8 cellular contexts compared by ENCODE assay signal in the genomic region with DNA sequence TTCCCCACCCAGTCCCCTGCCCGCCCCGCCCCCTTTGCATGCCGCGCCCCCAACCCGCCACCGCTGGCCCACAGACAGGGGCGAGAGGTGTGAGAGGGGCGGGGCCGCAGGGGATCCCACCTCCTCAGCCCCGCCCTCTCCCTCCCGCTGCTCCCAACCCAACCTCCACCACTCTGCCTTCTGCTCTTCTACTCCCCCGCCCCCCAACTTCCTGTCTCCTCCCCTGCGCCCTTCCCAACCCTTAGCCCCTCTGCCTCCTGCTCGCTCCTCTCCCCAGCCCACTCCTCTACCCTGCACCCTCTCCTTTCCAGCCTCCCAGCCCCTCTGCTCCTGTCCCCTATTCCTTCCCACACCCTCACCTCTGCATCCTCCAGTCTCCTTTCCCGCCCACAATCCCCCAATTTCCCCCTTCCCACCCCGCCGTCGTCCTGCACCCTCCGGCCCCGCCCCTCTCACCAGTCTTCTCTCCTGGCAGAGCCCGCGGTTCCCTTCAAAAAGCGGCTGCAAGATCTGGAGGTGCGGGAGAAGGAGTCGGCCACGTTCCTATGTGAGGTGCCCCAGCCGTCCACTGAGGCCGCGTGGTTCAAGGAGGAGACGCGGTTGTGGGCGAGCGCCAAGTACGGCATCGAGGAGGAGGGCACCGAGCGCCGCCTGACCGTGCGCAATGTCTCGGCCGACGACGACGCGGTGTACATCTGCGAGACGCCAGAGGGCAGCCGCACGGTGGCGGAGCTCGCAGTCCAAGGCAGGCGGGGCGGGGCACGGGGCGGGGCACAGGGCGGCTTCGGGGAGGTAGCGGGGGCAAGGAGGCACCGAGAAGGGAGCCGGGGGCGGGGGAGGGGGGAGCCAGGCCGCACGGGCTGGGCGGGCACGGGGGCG. TPM values are rescaled to one million over a fixed set of nuclear protein-coding genes. Genes with fewer than 3 reads are reported as not detected.
DNase-seq lines count a peak whose midpoint lies in the region; ATAC-seq and TF ChIP-seq lines count a peak whose summit lies in the region.

No MANE protein-coding gene starts in this region.

- H3K36me3 Mint-ChIP-seq in activated CD4-positive, alpha-beta T cell treated with anti-CD3 and anti-CD28 coated beads for 36 hours (ENCODE audit: low read depth): peaks cover 2% of the 10 kb centered on the region

- CTCF ChIA-PET in activated CD4-positive, alpha-beta T cell treated with anti-CD3 and anti-CD28 coated beads for 36 hours (lab: Charles Lee): interaction anchor here (0.7 to 1.5 kb wide), 6 partner anchors 42 to 209 kb away, joined by 3 to 4 read pairs (median 4); no protein-coding TSS in a partner anchor

- peaks cover 0 to 3% of the 10 kb centered on the region in 2 donors for H3K36me3 ChIP-seq in left lung

- TF ChIP-seq CTCF in coronary artery (IDR thresholded peaks at IDR 0.05) (peak; percentile 28), left lung (IDR thresholded peaks at IDR 0.05) (peak; percentile 35 to 54)

- POLR2A ChIA-PET in activated CD4-positive, alpha-beta T cell treated with anti-CD3 and anti-CD28 coated beads for 36 hours (lab: Charles Lee): no interaction called here

- H3K27ac Mint-ChIP-seq in activated CD4-positive, alpha-beta T cell treated with anti-CD3 and anti-CD28 coated beads for 36 hours: peak overlapping the region; percentile 75

- peak; percentile 93 for ATAC-seq in GM18909 (IDR thresholded peaks at IDR 0.05; ENCODE audit: poor library complexity, unreplicated experiment)
- peak; percentile 85 for ATAC-seq in HG03196 (IDR thresholded peaks at IDR 0.05; ENCODE audit: unreplicated experiment)
- peak; percentile 94 for ATAC-seq in activated CD4-positive, alpha-beta T cell treated with anti-CD3 and anti-CD28 coated beads for 36 hours
- ATAC-seq in left lung: peak; percentile 95

- H3K27me3 Mint-ChIP-seq in activated CD4-positive, alpha-beta T cell treated with anti-CD3 and anti-CD28 coated beads for 36 hours: no peaks in the 10 kb centered on the region

- no peaks in the 10 kb centered on the region for H3K4me1 Mint-ChIP-seq in activated CD4-positive, alpha-beta T cell treated with anti-CD3 and anti-CD28 coated beads for 36 hours

- peak overlapping the region; percentile 78 for H3K4me3 Mint-ChIP-seq in activated CD4-positive, alpha-beta T cell treated with anti-CD3 and anti-CD28 coated beads for 36 hours

- H3K4me3 ChIP-seq in coronary artery: peak overlapping the region; percentile 67
- peak overlapping the region; percentile 39 to 52 for H3K4me3 ChIP-seq in left lung

- intact Hi-C loops in activated CD4-positive, alpha-beta T cell treated with anti-CD3 and anti-CD28 coated beads for 36 hours (cut with DNase I, micrococcal nuclease): loop anchor here (1.0 to 5.0 kb wide), 18 partner anchors 39 to 650 kb away; partner anchors contain the start of genes GUK1 (in 2 of the 2), ARF1 (in 1 of the 2), JMJD4 (in 1 of the 2) and MRPL55 (in 1 of the 2)
- intact Hi-C loops in left lung (cut with DNase I): no loop called here

- H3K27ac ChIP-seq in coronary artery (no peak overlapping the region), left lung (peak overlapping the region in 1 of 2 donors; percentile 53)

- H3K9me3 ChIP-seq in left lung: no peaks in the 10 kb centered on the region

- DNase-seq in AG08395 (ENCODE audit: low spot score): peak; percentile 88
- peak; percentile 46 for DNase-seq in NCI-H446 treated with DMSO at 0.1 percent for 48 hours (lab: John Stamatoyannopoulos, UW)
- DNase-seq in activated CD4-positive, alpha-beta T cell treated with anti-CD3 and anti-CD28 coated beads for 36 hours: peak; percentile 96
- DNase-seq in coronary artery (ENCODE audit: low spot score): no peak
- peak; percentile 89 to 96 for DNase-seq in left lung
- peak; percentile 86 to 91 for DNase-seq in stimulated activated CD4-positive, alpha-beta T cell treated with anti-CD3 and anti-CD28 coated beads, Interleukin-2, amount 100 ng/mL, for 48 hours

- H3K4me1 ChIP-seq in left lung: peaks cover 0 to 16% of the 10 kb centered on the region in 2 donors

- peaks cover 0 to 24% of the 10 kb centered on the region in 2 donors for H3K27me3 ChIP-seq in left lung

- H3K9me3 Mint-ChIP-seq in activated CD4-positive, alpha-beta T cell treated with anti-CD3 and anti-CD28 coated beads for 36 hours (ENCODE audit: low read depth): no peaks in the 10 kb centered on the region

RNA-seq across cellular contexts. Expression of gene OBSCN, which starts 5.4 kb away (rescaled TPM):
- 10 to 100 TPM; 20.0 to 20.5 TPM for total RNA-seq in activated CD4-positive, alpha-beta T cell treated with anti-CD3 and anti-CD28 coated beads for 36 hours
- total RNA-seq in left lung: 10 to 100 TPM; 20.3 to 21.2 TPM

RNA-seq across cellular contexts. Expression of gene IBA57, which starts 47.6 kb away (rescaled TPM):
- 1 to 10 TPM; 6.0 to 8.3 TPM for total RNA-seq in activated CD4-positive, alpha-beta T cell treated with anti-CD3 and anti-CD28 coated beads for 36 hours
- total RNA-seq in left lung: 10 to 100 TPM; 13.2 to 13.5 TPM

Comparison
In these comparisons a context has a peak if more than half of its experiments do, and no peak if none do; other contexts are left out.
1. intact Hi-C loops: an anchor here in activated CD4-positive, alpha-beta T cell treated with anti-CD3 and anti-CD28 coated beads for 36 hours (1.0 to 5.0 kb wide); none called in left lung.